ENCODE assay signal across 23 cellular contexts in the genomic region with DNA sequence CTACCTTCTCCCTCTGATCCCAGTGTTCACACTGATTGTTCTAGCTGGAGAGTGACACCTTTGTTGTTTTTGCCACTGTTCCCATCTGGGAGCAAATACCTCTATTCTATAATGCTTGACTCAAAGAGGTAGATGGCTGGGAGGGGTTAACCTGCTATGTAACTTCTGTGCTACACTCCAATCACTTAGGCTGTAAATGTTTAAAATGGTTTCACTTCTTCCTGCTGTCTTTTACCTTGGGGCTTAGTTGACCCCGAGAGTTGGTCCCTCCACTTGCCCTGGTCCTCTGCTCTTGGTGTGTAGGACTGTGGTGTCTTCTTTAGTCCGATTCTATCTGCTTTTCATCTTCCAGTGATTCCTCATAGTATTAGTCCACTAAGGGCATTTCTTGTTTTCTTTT. TPM values are rescaled to one million over a fixed set of nuclear protein-coding genes. Genes with fewer than 3 reads are reported as not detected.
A peak's percentile ranks its signal among the peaks of the same experiment; 100 is the strongest.
DNase-seq lines count a peak whose midpoint lies in the region; ATAC-seq, FAIRE-seq and TF ChIP-seq lines count a peak whose summit lies in the region.
"Had no signal": no experiment of that assay in that cellular context is flagged by ENCODE, and none has a peak within 500 bp of the region (broad histone marks: within the 10 kb centered on the region; RNA-seq: fewer than 3 reads in every experiment).

No MANE protein-coding gene starts in this region.

- intact Hi-C loops in K562 (cut with micrococcal nuclease), result no loop called here

- TF ChIP-seq EP300 in K562 (IDR thresholded peaks at IDR 0.05; ENCODE audit: low read length), result no peak

- H3K36me3 ChIP-seq in K562 (ENCODE audit: control insufficient read depth, insufficient read depth, low read length), result peaks cover 14% of the 10 kb centered on the region; the same call in 1 of the 3 replicates
- H3K36me3 ChIP-seq in effector memory CD4-positive, alpha-beta T cell (ENCODE audit: control insufficient read depth, insufficient read depth, low read length), result no peaks in the 10 kb centered on the region
- H3K36me3 ChIP-seq: adrenal gland, SJSA1, upper lobe of right lung had no signal

- H3K9me1 ChIP-seq in K562 (ENCODE audit: control insufficient read depth, insufficient read depth, low read length), result no peaks in the 10 kb centered on the region

- no peak for TF ChIP-seq POLR2A in K562 (conservative IDR thresholded peaks at IDR 0.05)

- ATAC-seq in stimulated activated naive CD8-positive, alpha-beta T cell treated with anti-CD3 and anti-CD28 coated beads, Interleukin-15, amount 100 ng/mL, for 72 hours, result no peak
- no peak for ATAC-seq in stimulated activated naive CD8-positive, alpha-beta T cell treated with anti-CD3 and anti-CD28 coated beads, Interleukin-15, Interleukin-2, amounts not matched to agents 100 U/mL and 50 U/mL, for 24 hours
- ATAC-seq in HG03460 (IDR thresholded peaks at IDR 0.05; ENCODE audit: unreplicated experiment), result peak; percentile 78
- ATAC-seq in K562, result peak; percentile 41
- no peak for ATAC-seq in GM19351 (IDR thresholded peaks at IDR 0.05; ENCODE audit: unreplicated experiment)
- ATAC-seq: upper lobe of right lung had no signal

- in situ Hi-C loops in K562 (cut with MboI), result no loop called here

- no peak overlapping the region; the same call in 1 of the 2 replicates for H3K4me2 ChIP-seq in K562 (ENCODE audit: insufficient read depth, low read length)
- H3K4me2 ChIP-seq: BLaER1, KMS-11 had no signal

- H3K27ac ChIP-seq in K562 (ENCODE audit: extremely low read depth, low read depth, low read length), result peak overlapping the region; percentile 8; the same call in 1 of the 3 replicates
- no peak overlapping the region for H3K27ac ChIP-seq in effector memory CD4-positive, alpha-beta T cell (ENCODE audit: insufficient read depth, low read length, poor library complexity, severe bottlenecking)
- H3K27ac ChIP-seq: adrenal gland, BLaER1, coronary artery, KMS-11, SJSA1, upper lobe of right lung, VCaP had no signal

- CTCF ChIA-PET in K562 (lab: Yijun Ruan, JAX; ENCODE audit: low intra/inter-chr PET ratio), result no interaction called here

- H3K27me3 Mint-ChIP-seq in stimulated activated naive CD8-positive, alpha-beta T cell treated with anti-CD3 and anti-CD28 coated beads, Interleukin-15, amount 100 ng/mL, for 72 hours, result no peaks in the 10 kb centered on the region

- 71% methylated on average over 2 of the region's 2 CpGs for WGBS in K562 (ENCODE audit: insufficient coverage, low coverage, missing lambda C conversion rate)

- H3K4me1 ChIP-seq in K562 (replicated peaks in 1 of 2; ENCODE audit: control insufficient read depth in 2 of 2, insufficient read depth in 2 of 2, low read length in 2 of 2), result peaks cover 0 to 21% of the 10 kb centered on the region in 2 experiments; a peak in 4 of 5 replicates
- H3K4me1 ChIP-seq in effector memory CD4-positive, alpha-beta T cell (ENCODE audit: control insufficient read depth, insufficient read depth, low read length, poor library complexity, severe bottlenecking), result no peaks in the 10 kb centered on the region
- H3K4me1 ChIP-seq: BLaER1 had no signal

- BruUV-seq in K562 (replicated peaks; lab: Mats Ljungman, UMichigan), result no TSS peak

- H3K4me3 ChIP-seq in K562, result no peak overlapping the region
- H3K4me3 ChIP-seq in effector memory CD4-positive, alpha-beta T cell (ENCODE audit: insufficient read depth, low read depth, low read length, poor library complexity, severe bottlenecking), result no peak overlapping the region
- H3K4me3 ChIP-seq: adrenal gland, BLaER1, coronary artery, SJSA1, upper lobe of right lung had no signal

- no peak overlapping the region for H2AFZ ChIP-seq in K562 (ENCODE audit: low read depth, low read length)

- H3K27me3 ChIP-seq in K562 (ENCODE audit: control insufficient read depth in 2 of 2, insufficient read depth in 2 of 2, low read length in 2 of 2), result no peaks in the 10 kb centered on the region
- no peaks in the 10 kb centered on the region for H3K27me3 ChIP-seq in effector memory CD4-positive, alpha-beta T cell (replicated peaks; ENCODE audit: control insufficient read depth, insufficient read depth, low read length, poor library complexity, severe bottlenecking)
- H3K27me3 ChIP-seq: adrenal gland, BLaER1, SJSA1, upper lobe of right lung had no signal

- peaks cover 93% of the 10 kb centered on the region for H3K79me2 ChIP-seq in K562 (ENCODE audit: control insufficient read depth, insufficient read depth, low read length)

- H4K20me1 ChIP-seq in K562 (replicated peaks; ENCODE audit: control insufficient read depth, insufficient read depth, low read length), result no peaks in the 10 kb centered on the region

- no peak overlapping the region for H3K9ac ChIP-seq in K562 (ENCODE audit: insufficient read depth in 1 of 2, low read depth in 2 of 2, low read length in 2 of 2)
- H3K9ac ChIP-seq: BLaER1, KMS-11 had no signal

- no peaks in the 10 kb centered on the region for H3K9me3 ChIP-seq in K562 (replicated peaks; ENCODE audit: control insufficient read depth, insufficient read depth, low read depth, low read length)
- H3K9me3 ChIP-seq in effector memory CD4-positive, alpha-beta T cell (ENCODE audit: control insufficient read depth, low read length), result no peaks in the 10 kb centered on the region
- H3K9me3 ChIP-seq: adrenal gland, BLaER1, SJSA1, upper lobe of right lung had no signal

- no peak for TF ChIP-seq CTCF in K562 (IDR thresholded peaks at IDR 0.05 in 2 of 3, conservative IDR thresholded peaks at IDR 0.05 in 1 of 3; ENCODE audit: insufficient read depth in 2 of 3, low read depth in 1 of 3, low read length in 3 of 3)

- peaks cover 10% of the 10 kb centered on the region for H3K4me1 Mint-ChIP-seq in stimulated activated naive CD8-positive, alpha-beta T cell treated with anti-CD3 and anti-CD28 coated beads, Interleukin-15, amount 100 ng/mL, for 72 hours

- TF ChIP-seq RAD21 in K562 (CRISPR knock-in tag; conservative IDR thresholded peaks at IDR 0.05 in 1 of 2, IDR thresholded peaks at IDR 0.05 in 1 of 2), result no peak

- DNase-seq in stimulated activated naive CD8-positive, alpha-beta T cell treated with anti-CD3 and anti-CD28 coated beads, Interleukin-15, amount 100 ng/mL, for 72 hours, result no peak
- no peak for DNase-seq in stimulated activated naive CD8-positive, alpha-beta T cell treated with anti-CD3 and anti-CD28 coated beads, Interleukin-15, Interleukin-2, amounts not matched to agents 100 U/mL and 50 U/mL, for 24 hours
- DNase-seq in K562 (ENCODE audit: extremely low read depth in 1 of 4, low spot score in 3 of 4), result no peak
- no peak for DNase-seq in kidney tubule cell (ENCODE audit: low spot score)
- no peak for DNase-seq in ureter (ENCODE audit: low spot score)
- no peak for DNase-seq in effector memory CD4-positive, alpha-beta T cell
- DNase-seq: activated CD4-positive, alpha-beta T cell treated with anti-CD3 and anti-CD28 coated beads, Interleukin-2, amount 50 U/mL, for 1 hour; activated effector memory CD4-positive, alpha-beta T cell treated with anti-CD3 and anti-CD28 coated beads, Interleukin-2, amount 50 U/mL, for 16 hours; adrenal gland; NCI-H1048; NCI-H1930; NCI-H345; stimulated activated CD4-positive, alpha-beta T cell treated with anti-CD3 and anti-CD28 coated beads, Interleukin-4, amount 100 ng/mL, for 4 hours; upper lobe of right lung had no signal

- no peaks in the 10 kb centered on the region for H3K9me3 Mint-ChIP-seq in stimulated activated naive CD8-positive, alpha-beta T cell treated with anti-CD3 and anti-CD28 coated beads, Interleukin-15, amount 100 ng/mL, for 72 hours
- H3K9me3 Mint-ChIP-seq: T-helper 1 cell treated with Interleukin-12 subunit alpha and Interleukin-12 subunit beta and Interleukin-4 antibody, amounts not matched to agents 30 μg/mL and 1 μg/mL, for 36 hours had no signal

- H3K4me3 Mint-ChIP-seq in stimulated activated naive CD8-positive, alpha-beta T cell treated with anti-CD3 and anti-CD28 coated beads, Interleukin-15, amount 100 ng/mL, for 72 hours, result no peak overlapping the region
- H3K4me3 Mint-ChIP-seq: T-helper 1 cell treated with Interleukin-12 subunit alpha and Interleukin-12 subunit beta and Interleukin-4 antibody, amounts not matched to agents 30 μg/mL and 1 μg/mL, for 36 hours had no signal

- H3K27ac Mint-ChIP-seq in stimulated activated naive CD8-positive, alpha-beta T cell treated with anti-CD3 and anti-CD28 coated beads, Interleukin-15, amount 100 ng/mL, for 72 hours, result peak overlapping the region; percentile 8 to 37
- H3K27ac Mint-ChIP-seq: T-helper 1 cell treated with Interleukin-12 subunit alpha and Interleukin-12 subunit beta and Interleukin-4 antibody, amounts not matched to agents 30 μg/mL and 1 μg/mL, for 36 hours had no signal

- no peak for FAIRE-seq in K562 (lab: Jason Lieb, UNC)
- FAIRE-seq: RCC 7860 had no signal

- POLR2A ChIA-PET in K562 (lab: Yijun Ruan, JAX), result interaction anchor here (0.9 kb wide), 1 partner anchor 8 kb away, joined by 3 read pairs; no protein-coding TSS in a partner anchor

RNA-seq across cellular contexts. Expression of a gene that starts 22.3 kb away (rescaled TPM):
- total RNA-seq in K562 (2011; cell fraction: chromatin; rRNA removed; ENCODE audit: low replicate concordance), result 81.9 and 159 TPM in 2 replicates
- total RNA-seq in K562 (2011; cell fraction: nucleolus; rRNA removed), result 31.5 and 52.2 TPM in 2 replicates
- total RNA-seq in K562 (2011; cell fraction: nucleoplasm; rRNA removed), result 65.8 and 115 TPM in 2 replicates
- 23.7 and 25.6 TPM in 2 replicates for total RNA-seq in K562 (2014; rRNA removed)
- total RNA-seq in K562 (2014; rRNA removed; fragmentation: Illumina TruSeq; extraction: Trizol), result 31.4 and 33.3 TPM in 2 replicates
- 32.3 and 39.3 TPM in 2 replicates for total RNA-seq in K562 (2015; rRNA removed; fragmentation: Illumina TruSeq; extraction: Trizol)
- total RNA-seq in K562 (2021), result 38.7 and 41.7 TPM in 2 replicates
- polyA plus RNA-seq in K562 (2011; rRNA removed), result 80.5 and 117 TPM in 2 replicates
- 34.1 and 98.5 TPM in 2 replicates for polyA plus RNA-seq in K562 (2011; cell fraction: cytosol; rRNA removed)
- 64.5 and 148 TPM in 2 replicates for polyA plus RNA-seq in K562 (2011; cell fraction: nucleus; rRNA removed)
- 25.6 and 27.9 TPM in 2 replicates for polyA plus RNA-seq in K562 (2012)
- 27.8 and 32.0 TPM in 2 replicates for polyA plus RNA-seq in K562 (2014; fragmentation: Illumina TruSeq; extraction: Trizol)
- polyA plus RNA-seq in K562 (2014; fragmentation: Nextera tagmentation; extraction: Ambion mirVana), result 10 to 100 TPM in 1 of 2 experiments, 1 to 10 TPM in 1; 9.8 to 11.3 TPM
- 24.2 and 25.4 TPM in 2 replicates for polyA plus RNA-seq in K562 (2014; rRNA removed)
- 161 and 267 TPM in 2 replicates for polyA minus RNA-seq in K562 (2011; rRNA and poly(A)+ RNA removed)
- 47.6 and 59.6 TPM in 2 replicates for polyA minus RNA-seq in K562 (2011; cell fraction: cytosol; rRNA and poly(A)+ RNA removed)
- polyA minus RNA-seq in K562 (2011; cell fraction: nucleus; rRNA and poly(A)+ RNA removed), result 16.6 and 47.5 TPM in 2 replicates
- total RNA-seq in ureter, result 33.1 TPM

RNA-seq across cellular contexts. Expression of a gene that starts 41.4 kb away (rescaled TPM):
- total RNA-seq in K562 (2011; cell fraction: chromatin; rRNA removed; ENCODE audit: low replicate concordance), result 44.6 and 55.2 TPM in 2 replicates
- 27.8 and 39.1 TPM in 2 replicates for total RNA-seq in K562 (2011; cell fraction: nucleolus; rRNA removed)
- 35.3 and 48.6 TPM in 2 replicates for total RNA-seq in K562 (2011; cell fraction: nucleoplasm; rRNA removed)
- 39.9 and 58.3 TPM in 2 replicates for total RNA-seq in K562 (2014; rRNA removed)
- total RNA-seq in K562 (2014; rRNA removed; fragmentation: Illumina TruSeq; extraction: Trizol), result 57.9 and 58.7 TPM in 2 replicates
- 60.8 and 61.1 TPM in 2 replicates for total RNA-seq in K562 (2015; rRNA removed; fragmentation: Illumina TruSeq; extraction: Trizol)
- total RNA-seq in K562 (2021), result 61.3 and 61.5 TPM in 2 replicates
- 86.1 and 93.1 TPM in 2 replicates for polyA plus RNA-seq in K562 (2011; rRNA removed)
- 92.1 and 106 TPM in 2 replicates for polyA plus RNA-seq in K562 (2011; cell fraction: cytosol; rRNA removed)
- 50.5 and 58.1 TPM in 2 replicates for polyA plus RNA-seq in K562 (2011; cell fraction: nucleus; rRNA removed)
- polyA plus RNA-seq in K562 (2012), result 44.2 and 51.4 TPM in 2 replicates
- 79.1 and 88.3 TPM in 2 replicates for polyA plus RNA-seq in K562 (2014; fragmentation: Illumina TruSeq; extraction: Trizol)
- 100 to 1,000 TPM; 182 to 184 TPM for polyA plus RNA-seq in K562 (2014; fragmentation: Nextera tagmentation; extraction: Ambion mirVana)
- polyA plus RNA-seq in K562 (2014; rRNA removed), result 41.4 and 53.6 TPM in 2 replicates
- 51.1 and 58.2 TPM in 2 replicates for polyA minus RNA-seq in K562 (2011; rRNA and poly(A)+ RNA removed)
- 31.9 and 37.4 TPM in 2 replicates for polyA minus RNA-seq in K562 (2011; cell fraction: cytosol; rRNA and poly(A)+ RNA removed)
- polyA minus RNA-seq in K562 (2011; cell fraction: nucleus; rRNA and poly(A)+ RNA removed), result 19.8 and 43.2 TPM in 2 replicates
- total RNA-seq in ureter, result 12.7 TPM

Comparison
In these comparisons a context has a peak if more than half of its experiments do, and no peak if none do; other contexts are left out.
1. ATAC-seq: peak in HG03460 (single experiment) and K562 (single experiment); none in stimulated activated naive CD8-positive, alpha-beta T cell treated with anti-CD3 and anti-CD28 coated beads, Interleukin-15, amount 100 ng/mL, for 72 hours (single experiment), stimulated activated naive CD8-positive, alpha-beta T cell treated with anti-CD3 and anti-CD28 coated beads, Interleukin-15, Interleukin-2, amounts not matched to agents 100 U/mL and 50 U/mL, for 24 hours (single experiment) and GM19351 (single experiment).